In the genomic region with DNA sequence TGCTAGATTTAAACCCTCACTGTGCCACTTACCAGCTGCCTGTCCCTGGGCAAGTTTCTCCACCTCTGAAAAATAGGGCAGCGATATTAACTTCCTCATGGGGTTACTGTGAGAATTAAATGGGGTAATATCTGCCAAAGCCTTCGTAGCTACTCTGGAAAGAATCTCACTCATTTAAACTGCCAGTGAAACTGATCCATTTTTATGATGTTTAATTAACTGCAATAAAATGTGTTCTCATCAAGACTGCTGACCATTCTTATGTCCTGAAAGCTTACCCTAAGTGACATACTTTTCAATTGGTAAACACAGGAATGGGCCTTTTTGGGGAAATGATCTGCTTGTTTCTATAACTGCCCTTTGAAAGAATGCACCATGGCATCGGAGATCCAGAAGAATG, we compare ENCODE assay signal across 20 cellular contexts. TPM values are rescaled to one million over a fixed set of nuclear protein-coding genes. Genes with fewer than 3 reads are reported as not detected.
DNase-seq lines count a peak whose midpoint lies in the region; ATAC-seq and TF ChIP-seq lines count a peak whose summit lies in the region.
"Had no signal": no experiment of that assay in that cellular context is flagged by ENCODE, and none has a peak within 500 bp of the region (broad histone marks: within the 10 kb centered on the region; RNA-seq: fewer than 3 reads in every experiment).

No MANE protein-coding gene starts in this region.

- H3K4me1 Mint-ChIP-seq in activated CD8-positive, alpha-beta T cell treated with anti-CD3 and anti-CD28 coated beads, Interleukin-2, amount 10 ng/mL, durations not matched to agents 7 days and 5 days (ENCODE audit: low read depth), result peaks cover 36% of the 10 kb centered on the region
- H3K4me1 Mint-ChIP-seq in activated CD8-positive, alpha-beta T cell treated with anti-CD3 and anti-CD28 coated beads for 36 hours (ENCODE audit: low read depth), result peaks cover 5% of the 10 kb centered on the region
- H3K4me1 Mint-ChIP-seq: GM23338 had no signal

- no peak overlapping the region for H3K9ac ChIP-seq in colonic mucosa (ENCODE audit: low read depth in 2 of 2, low read length in 2 of 2)

- CTCF ChIA-PET in activated CD8-positive, alpha-beta T cell treated with anti-CD3 and anti-CD28 coated beads, Interleukin-2, amount 10 ng/mL, durations not matched to agents 7 days and 5 days (lab: Charles Lee), result interaction anchor here (0.7 to 21.6 kb wide), 3 partner anchors 51 to 64 kb away, joined by 3 to 610 read pairs (median 187); no protein-coding TSS in a partner anchor
- CTCF ChIA-PET in activated CD8-positive, alpha-beta T cell treated with anti-CD3 and anti-CD28 coated beads for 36 hours (lab: Charles Lee), result interaction anchor here (1.1 kb wide), 1 partner anchor 53 kb away, joined by 3 read pairs; no protein-coding TSS in a partner anchor

- H3K4me3 Mint-ChIP-seq in activated CD8-positive, alpha-beta T cell treated with anti-CD3 and anti-CD28 coated beads, Interleukin-2, amount 10 ng/mL, durations not matched to agents 7 days and 5 days, result no peak overlapping the region
- no peak overlapping the region for H3K4me3 Mint-ChIP-seq in activated CD8-positive, alpha-beta T cell treated with anti-CD3 and anti-CD28 coated beads for 36 hours
- H3K4me3 Mint-ChIP-seq: B cell; CD8-positive, alpha-beta T cell; GM23338 had no signal

- H3K27ac Mint-ChIP-seq in activated CD8-positive, alpha-beta T cell treated with anti-CD3 and anti-CD28 coated beads, Interleukin-2, amount 10 ng/mL, durations not matched to agents 7 days and 5 days, result peak overlapping the region; percentile 15
- no peak overlapping the region for H3K27ac Mint-ChIP-seq in activated CD8-positive, alpha-beta T cell treated with anti-CD3 and anti-CD28 coated beads for 36 hours
- H3K27ac Mint-ChIP-seq: B cell; CD8-positive, alpha-beta T cell; GM23338 had no signal

- H3K4me3 ChIP-seq in colonic mucosa (no peak overlapping the region), mucosa of descending colon (no peak overlapping the region), upper lobe of right lung (no peak overlapping the region)
- H3K4me3 ChIP-seq: GM12878, GM23338 had no signal

- POLR2A ChIA-PET in activated CD8-positive, alpha-beta T cell treated with anti-CD3 and anti-CD28 coated beads, Interleukin-2, amount 10 ng/mL, durations not matched to agents 7 days and 5 days (lab: Charles Lee), result interaction anchor here (1.0 kb wide), 1 partner anchor 36 kb away, joined by 3 read pairs; no protein-coding TSS in a partner anchor
- POLR2A ChIA-PET in activated CD8-positive, alpha-beta T cell treated with anti-CD3 and anti-CD28 coated beads for 36 hours (lab: Charles Lee), result no interaction called here

- DNase-seq in activated CD8-positive, alpha-beta T cell treated with anti-CD3 and anti-CD28 coated beads, Interleukin-2, amount 10 ng/mL, durations not matched to agents 7 days and 5 days, result no peak
- DNase-seq in activated CD8-positive, alpha-beta T cell treated with anti-CD3 and anti-CD28 coated beads for 36 hours, result no peak
- DNase-seq in colonic mucosa (no peak), mucosa of descending colon (no peak), iPS-NIHi11 (ENCODE audit: low spot score) (no peak), upper lobe of right lung (no peak)
- DNase-seq in activated CD4-positive, alpha-beta T cell treated with anti-CD3 and anti-CD28 coated beads, Interleukin-2, amount 50 U/mL, for 48 hours, result no peak
- DNase-seq: Calu3; CD8-positive, alpha-beta T cell; Kasumi-1; NCI-H1105; NCI-H510A; NCI-H748 treated with DMSO at 0.1 percent for 48 hours; OCI-M1; SHP77 had no signal

- no peak for ATAC-seq in activated CD8-positive, alpha-beta T cell treated with anti-CD3 and anti-CD28 coated beads, Interleukin-2, amount 10 ng/mL, durations not matched to agents 7 days and 5 days
- no peak for ATAC-seq in activated CD8-positive, alpha-beta T cell treated with anti-CD3 and anti-CD28 coated beads for 36 hours
- ATAC-seq in mucosa of descending colon, result peak; percentile 54
- ATAC-seq in upper lobe of right lung, result no peak
- ATAC-seq: CD8-positive, alpha-beta T cell; GM12878; GM23338 had no signal

- H3K27me3 ChIP-seq in colonic mucosa, result no peaks in the 10 kb centered on the region
- H3K27me3 ChIP-seq in upper lobe of right lung, result peaks cover 4% of the 10 kb centered on the region

- H3K9me3 Mint-ChIP-seq in activated CD8-positive, alpha-beta T cell treated with anti-CD3 and anti-CD28 coated beads, Interleukin-2, amount 10 ng/mL, durations not matched to agents 7 days and 5 days (ENCODE audit: insufficient read depth), result no peaks in the 10 kb centered on the region
- H3K9me3 Mint-ChIP-seq in activated CD8-positive, alpha-beta T cell treated with anti-CD3 and anti-CD28 coated beads for 36 hours, result no peaks in the 10 kb centered on the region
- H3K9me3 Mint-ChIP-seq: CD8-positive, alpha-beta T cell; GM23338 had no signal

- no peak for TF ChIP-seq CTCF in activated CD8-positive, alpha-beta T cell treated with anti-CD3 and anti-CD28 coated beads for 36 hours (IDR thresholded peaks at IDR 0.05)
- TF ChIP-seq CTCF in colonic mucosa (IDR thresholded peaks at IDR 0.05) (no peak), mucosa of descending colon (IDR thresholded peaks at IDR 0.05) (no peak), upper lobe of right lung (IDR thresholded peaks at IDR 0.05) (no peak)

- H3K4me1 ChIP-seq in colonic mucosa, result no peaks in the 10 kb centered on the region
- H3K4me1 ChIP-seq in mucosa of descending colon (ENCODE audit: low read depth), result no peaks in the 10 kb centered on the region
- H3K4me1 ChIP-seq in upper lobe of right lung, result no peaks in the 10 kb centered on the region

- H3K9me3 ChIP-seq in colonic mucosa, result no peaks in the 10 kb centered on the region
- no peaks in the 10 kb centered on the region for H3K9me3 ChIP-seq in mucosa of descending colon
- H3K9me3 ChIP-seq in upper lobe of right lung, result no peaks in the 10 kb centered on the region

- peaks cover 14% of the 10 kb centered on the region for H3K27me3 Mint-ChIP-seq in activated CD8-positive, alpha-beta T cell treated with anti-CD3 and anti-CD28 coated beads, Interleukin-2, amount 10 ng/mL, durations not matched to agents 7 days and 5 days (ENCODE audit: low read depth)
- peaks cover 1% of the 10 kb centered on the region for H3K27me3 Mint-ChIP-seq in activated CD8-positive, alpha-beta T cell treated with anti-CD3 and anti-CD28 coated beads for 36 hours

- H3K27ac ChIP-seq in colonic mucosa (peak overlapping the region; percentile 0), upper lobe of right lung (no peak overlapping the region)

- no peaks in the 10 kb centered on the region for H3K36me3 Mint-ChIP-seq in activated CD8-positive, alpha-beta T cell treated with anti-CD3 and anti-CD28 coated beads, Interleukin-2, amount 10 ng/mL, durations not matched to agents 7 days and 5 days (ENCODE audit: low read depth)
- no peaks in the 10 kb centered on the region for H3K36me3 Mint-ChIP-seq in activated CD8-positive, alpha-beta T cell treated with anti-CD3 and anti-CD28 coated beads for 36 hours (ENCODE audit: low read depth)
- H3K36me3 Mint-ChIP-seq: CD8-positive, alpha-beta T cell had no signal

- no peaks in the 10 kb centered on the region for H3K36me3 ChIP-seq in colonic mucosa
- no peaks in the 10 kb centered on the region for H3K36me3 ChIP-seq in mucosa of descending colon (ENCODE audit: low read depth)
- no peaks in the 10 kb centered on the region for H3K36me3 ChIP-seq in upper lobe of right lung

- intact Hi-C loops in activated CD8-positive, alpha-beta T cell treated with anti-CD3 and anti-CD28 coated beads for 36 hours (cut with micrococcal nuclease), result no loop called here
- intact Hi-C loops in colonic mucosa (cut with DNase I) (loop anchor here (5.0 to 10.0 kb wide), 3 partner anchors 58 to 350 kb away; no protein-coding TSS in a partner anchor), mucosa of descending colon (cut with DNase I, micrococcal nuclease) (loop anchor here (5.0 to 10.0 kb wide), 2 partner anchors 53 to 350 kb away; no protein-coding TSS in a partner anchor), upper lobe of right lung (cut with DNase I) (loop anchor here (5.0 to 10.0 kb wide), 2 partner anchors 63 to 350 kb away; no protein-coding TSS in a partner anchor)

RNA-seq across cellular contexts. Expression of a gene that starts 7.2 kb away (rescaled TPM):
- 10 to 100 TPM; 34.2 to 36.0 TPM for total RNA-seq in activated CD8-positive, alpha-beta T cell treated with anti-CD3 and anti-CD28 coated beads, Interleukin-2, amount 10 ng/mL, durations not matched to agents 7 days and 5 days
- 10 to 100 TPM; 48.1 to 51.4 TPM for total RNA-seq in activated CD8-positive, alpha-beta T cell treated with anti-CD3 and anti-CD28 coated beads for 36 hours
- total RNA-seq in colonic mucosa (10 to 100 TPM; 10.9 to 32.1 TPM), mucosa of descending colon (10 to 100 TPM in 2 of 3 donors, 1 to 10 TPM in 1; 8.8 to 14.9 (median 14.7) TPM), upper lobe of right lung (16.6 TPM)

RNA-seq across cellular contexts. Expression of a gene that starts 21.0 kb away (rescaled TPM):
- total RNA-seq in activated CD8-positive, alpha-beta T cell treated with anti-CD3 and anti-CD28 coated beads, Interleukin-2, amount 10 ng/mL, durations not matched to agents 7 days and 5 days, result 1 to 10 TPM; 3.3 to 3.4 TPM
- under 1 TPM; 0.23 to 0.38 TPM for total RNA-seq in activated CD8-positive, alpha-beta T cell treated with anti-CD3 and anti-CD28 coated beads for 36 hours
- 1 to 10 TPM; 3.7 to 4.7 TPM for total RNA-seq in colonic mucosa
- 1 to 10 TPM; 1.8 to 3.4 (median 2.6) TPM for total RNA-seq in mucosa of descending colon
- 1.8 TPM for total RNA-seq in upper lobe of right lung
- total RNA-seq: A172, B cell, RPMI7951 had no signal

RNA-seq across cellular contexts. Expression of a gene that starts 32.6 kb away (rescaled TPM):
- under 1 TPM in 1 of 2 experiments, not detected in 1; 0.34 TPM for total RNA-seq in activated CD8-positive, alpha-beta T cell treated with anti-CD3 and anti-CD28 coated beads, Interleukin-2, amount 10 ng/mL, durations not matched to agents 7 days and 5 days
- total RNA-seq in activated CD8-positive, alpha-beta T cell treated with anti-CD3 and anti-CD28 coated beads for 36 hours, result not detected
- total RNA-seq in colonic mucosa, result under 1 TPM in 1 of 2 donors, not detected in 1; 0.35 TPM
- total RNA-seq in mucosa of descending colon, result under 1 TPM in 2 of 3 donors, not detected in 1; 0.23 to 0.41 TPM
- not detected for total RNA-seq in upper lobe of right lung
- total RNA-seq: B cell; Calu3; CD8-positive, alpha-beta T cell; GM12878; GM23338 had no signal

RNA-seq across cellular contexts. Expression of a gene that starts 49.6 kb away (rescaled TPM):
- not detected for total RNA-seq in activated CD8-positive, alpha-beta T cell treated with anti-CD3 and anti-CD28 coated beads, Interleukin-2, amount 10 ng/mL, durations not matched to agents 7 days and 5 days
- not detected for total RNA-seq in activated CD8-positive, alpha-beta T cell treated with anti-CD3 and anti-CD28 coated beads for 36 hours
- total RNA-seq in colonic mucosa (under 1 TPM; 0.10 to 0.66 TPM), mucosa of descending colon (1 to 10 TPM in 1 of 3 donors, not detected in 2; 1.2 TPM), upper lobe of right lung (not detected)
- total RNA-seq: A172; B cell; Calu3; CD8-positive, alpha-beta T cell; GM12878; GM23338; RPMI7951 had no signal
